Comparison of ENCODE assay signal across 9 cellular contexts in the genomic region with DNA sequence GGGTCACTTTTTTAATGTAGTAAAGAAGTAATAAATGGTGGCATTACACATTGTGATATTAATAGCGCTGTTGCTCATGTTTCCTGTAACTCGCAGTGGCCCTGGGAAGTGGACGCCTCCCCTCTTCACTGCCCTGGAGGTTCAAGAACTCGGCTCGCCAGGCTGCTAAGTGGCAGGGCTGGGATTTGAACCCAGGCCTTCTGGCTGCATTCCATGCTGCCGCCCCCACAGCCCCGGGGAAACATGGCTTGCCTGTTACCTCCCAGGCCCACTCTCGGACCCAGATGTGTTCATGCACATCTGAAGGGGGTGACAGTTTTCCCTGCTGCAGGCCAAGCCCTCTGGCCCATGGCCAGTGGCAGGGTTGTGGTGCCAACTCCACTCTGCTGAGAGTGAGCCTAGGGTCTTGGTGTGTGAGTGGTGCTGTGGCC. TPM values are rescaled to one million over a fixed set of nuclear protein-coding genes. Genes with fewer than 3 reads are reported as not detected.
DNase-seq lines count a peak whose midpoint lies in the region; ATAC-seq, FAIRE-seq and TF ChIP-seq lines count a peak whose summit lies in the region.
"Had no signal": no experiment of that assay in that cellular context is flagged by ENCODE, and none has a peak within 500 bp of the region (broad histone marks: within the 10 kb centered on the region; RNA-seq: fewer than 3 reads in every experiment).

No MANE protein-coding gene starts in this region.

- ATAC-seq in HG03095 (IDR thresholded peaks at IDR 0.05; ENCODE audit: unreplicated experiment) (no peak), WTC11 (no peak)

- TF ChIP-seq CTCF in colonic mucosa (IDR thresholded peaks at IDR 0.05) = no peak
- no peak for TF ChIP-seq CTCF in kidney (IDR thresholded peaks at IDR 0.05; ENCODE audit: borderline replicate concordance, extremely low read depth, insufficient read depth)
- no peak for TF ChIP-seq CTCF in spleen (IDR thresholded peaks at IDR 0.05 in 8 of 11, conservative IDR thresholded peaks at IDR 0.05 in 3 of 11)
- TF ChIP-seq CTCF in WTC11 (IDR thresholded peaks at IDR 0.05) = no peak

- intact Hi-C loops in colonic mucosa (cut with DNase I) (no loop called here), kidney (cut with DNase I) (no loop called here), spleen (cut with DNase I; ENCODE audit: low total_unique reads) (no loop called here)

- peaks cover 5% of the 10 kb centered on the region; the same call in 1 of the 2 replicates for H3K36me3 Mint-ChIP-seq in WTC11

- no peaks in the 10 kb centered on the region for H3K9me3 Mint-ChIP-seq in WTC11

- DNase-seq in EH (ENCODE audit: low read depth) (peak; percentile 81), colonic mucosa (no peak), kidney (peak; percentile 85), spleen (peak; percentile 71), iPS-NIHi7 (ENCODE audit: extremely low spot score) (no peak), WTC11 (ENCODE audit: low spot score) (no peak)
- DNase-seq in central memory CD4-positive, alpha-beta T cell = no peak
- DNase-seq: NCI-H1694 treated with DMSO at 0.1 percent for 48 hours had no signal

- WGBS in spleen, 5 donors = 46 to 71% (median 69%) methylated on average over 7 to 8 of the region's 8 CpGs

- no peak overlapping the region; the same call in 1 of the 2 replicates for H3K27ac Mint-ChIP-seq in WTC11

- peaks cover 34% of the 10 kb centered on the region for H3K4me1 Mint-ChIP-seq in WTC11

- H3K27me3 ChIP-seq in colonic mucosa (no peaks in the 10 kb centered on the region), spleen (replicated peaks in 1 of 7) (no peaks in the 10 kb centered on the region)

- CTCF ChIA-PET in WTC11 (lab: Charles Lee) = no interaction called here

- H3K9ac ChIP-seq in colonic mucosa (ENCODE audit: low read depth in 2 of 2, low read length in 2 of 2) (peak overlapping the region in 1 of 2 donors; percentile 41), kidney (ENCODE audit: low read length in 2 of 2) (peak overlapping the region in 1 of 2 donors; percentile 40)

- no peak overlapping the region for H3K4me3 Mint-ChIP-seq in WTC11

- H3K27ac ChIP-seq in colonic mucosa = peak overlapping the region; percentile 44
- H3K27ac ChIP-seq in kidney (ENCODE audit: low read depth in 2 of 2, low read length in 2 of 2) = peak overlapping the region; percentile 77 to 83
- H3K27ac ChIP-seq in spleen = peak overlapping the region; percentile 76 to 91 (median 84)

- POLR2A ChIA-PET in WTC11 (lab: Charles Lee) = no interaction called here

- H3K4me3 ChIP-seq in colonic mucosa (no peak overlapping the region), kidney (ENCODE audit: low read length in 2 of 2) (no peak overlapping the region), spleen (no peak overlapping the region)

- H3K27me3 Mint-ChIP-seq in WTC11 (ENCODE audit: low read depth) = no peaks in the 10 kb centered on the region

- FAIRE-seq in kidney (lab: Jason Lieb, UNC) = no peak

- no peaks in the 10 kb centered on the region for H3K36me3 ChIP-seq in colonic mucosa
- H3K36me3 ChIP-seq in kidney (ENCODE audit: control insufficient read depth in 1 of 2, insufficient read depth in 2 of 2, low read length in 2 of 2) = peaks cover 9 to 23% of the 10 kb centered on the region in 2 donors
- H3K36me3 ChIP-seq in spleen = peaks cover 0 to 81% (median 53%) of the 10 kb centered on the region in 6 donors

- H3K9me3 ChIP-seq in colonic mucosa (no peaks in the 10 kb centered on the region), kidney (ENCODE audit: control insufficient read depth in 1 of 2, low read length in 2 of 2) (no peaks in the 10 kb centered on the region), spleen (no peaks in the 10 kb centered on the region)

- no peak for TF ChIP-seq POLR2A in spleen (IDR thresholded peaks at IDR 0.05)

- H3K4me1 ChIP-seq in colonic mucosa (no peaks in the 10 kb centered on the region), kidney (ENCODE audit: control insufficient read depth in 1 of 2, insufficient read depth in 1 of 2, low read depth in 1 of 2, low read length in 2 of 2) (peaks cover 6 to 14% of the 10 kb centered on the region in 2 donors), spleen (peaks cover 8 to 68% (median 36%) of the 10 kb centered on the region in 6 donors)

TF ChIP-seq in WTC11, 78 proteins besides CTCF, POLR2A, EP300 and RAD21:
- TF ChIP-seq ZBTB21 (CRISPR knock-in tag; IDR thresholded peaks at IDR 0.05; ENCODE audit: borderline replicate concordance) (no peak), FOXP1 (CRISPR knock-in tag; IDR thresholded peaks at IDR 0.05; ENCODE audit: borderline replicate concordance) (no peak), PRRX2 (CRISPR knock-in tag; IDR thresholded peaks at IDR 0.05) (no peak), TEAD1 (CRISPR knock-in tag; IDR thresholded peaks at IDR 0.05) (no peak), TP53 (CRISPR knock-in tag; IDR thresholded peaks at IDR 0.05) (no peak), TCF7 (CRISPR knock-in tag; IDR thresholded peaks at IDR 0.05; ENCODE audit: low read depth) (no peak), NR2C2 (CRISPR knock-in tag; IDR thresholded peaks at IDR 0.05) (no peak), OVOL2 (CRISPR knock-in tag; IDR thresholded peaks at IDR 0.05; ENCODE audit: borderline replicate concordance) (no peak), NR1H2 (CRISPR knock-in tag; IDR thresholded peaks at IDR 0.05) (no peak)
- TF ChIP-seq, protein P1, sequence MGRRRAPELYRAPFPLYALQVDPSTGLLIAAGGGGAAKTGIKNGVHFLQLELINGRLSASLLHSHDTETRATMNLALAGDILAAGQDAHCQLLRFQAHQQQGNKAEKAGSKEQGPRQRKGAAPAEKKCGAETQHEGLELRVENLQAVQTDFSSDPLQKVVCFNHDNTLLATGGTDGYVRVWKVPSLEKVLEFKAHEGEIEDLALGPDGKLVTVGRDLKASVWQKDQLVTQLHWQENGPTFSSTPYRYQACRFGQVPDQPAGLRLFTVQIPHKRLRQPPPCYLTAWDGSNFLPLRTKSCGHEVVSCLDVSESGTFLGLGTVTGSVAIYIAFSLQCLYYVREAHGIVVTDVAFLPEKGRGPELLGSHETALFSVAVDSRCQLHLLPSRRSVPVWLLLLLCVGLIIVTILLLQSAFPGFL (CRISPR knock-in tag; IDR thresholded peaks at IDR 0.05; ENCODE audit: borderline replicate concordance) = no peak
- TF ChIP-seq, protein P2, sequence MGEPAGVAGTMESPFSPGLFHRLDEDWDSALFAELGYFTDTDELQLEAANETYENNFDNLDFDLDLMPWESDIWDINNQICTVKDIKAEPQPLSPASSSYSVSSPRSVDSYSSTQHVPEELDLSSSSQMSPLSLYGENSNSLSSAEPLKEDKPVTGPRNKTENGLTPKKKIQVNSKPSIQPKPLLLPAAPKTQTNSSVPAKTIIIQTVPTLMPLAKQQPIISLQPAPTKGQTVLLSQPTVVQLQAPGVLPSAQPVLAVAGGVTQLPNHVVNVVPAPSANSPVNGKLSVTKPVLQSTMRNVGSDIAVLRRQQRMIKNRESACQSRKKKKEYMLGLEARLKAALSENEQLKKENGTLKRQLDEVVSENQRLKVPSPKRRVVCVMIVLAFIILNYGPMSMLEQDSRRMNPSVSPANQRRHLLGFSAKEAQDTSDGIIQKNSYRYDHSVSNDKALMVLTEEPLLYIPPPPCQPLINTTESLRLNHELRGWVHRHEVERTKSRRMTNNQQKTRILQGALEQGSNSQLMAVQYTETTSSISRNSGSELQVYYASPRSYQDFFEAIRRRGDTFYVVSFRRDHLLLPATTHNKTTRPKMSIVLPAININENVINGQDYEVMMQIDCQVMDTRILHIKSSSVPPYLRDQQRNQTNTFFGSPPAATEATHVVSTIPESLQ (CRISPR knock-in tag; IDR thresholded peaks at IDR 0.05) = no peak

RNA-seq across cellular contexts. Expression of a gene that starts 25.0 kb away (rescaled TPM):
- total RNA-seq in colonic mucosa (10 to 100 TPM in 1 of 2 donors, 1 to 10 TPM in 1; 8.9 to 19.1 TPM), kidney (5.4 TPM), spleen (10 to 100 TPM in 4 of 7 donors, 1 to 10 TPM in 3; 8.1 to 14.4 (median 10.6) TPM), WTC11 (2021) (10.3 to 11.4 TPM (median 11.4 TPM) in 3 replicates)
- polyA plus RNA-seq in kidney (ENCODE audit: insufficient read depth, low read depth, low replicate concordance) (2.7 TPM), spleen (1 to 10 TPM; 1.3 to 4.2 (median 1.5) TPM)

RNA-seq across cellular contexts. Expression of a gene that starts 32.3 kb away (rescaled TPM):
- total RNA-seq in colonic mucosa = 10 to 100 TPM; 16.1 to 31.3 TPM
- 30.9 TPM for total RNA-seq in kidney
- polyA plus RNA-seq in kidney (ENCODE audit: insufficient read depth, low read depth, low replicate concordance) = 14.4 TPM
- total RNA-seq in spleen = 10 to 100 TPM; 19.3 to 34.8 (median 25.0) TPM
- 10 to 100 TPM; 12.4 to 20.2 (median 12.6) TPM for polyA plus RNA-seq in spleen
- 36.8 to 38.3 TPM (median 38.0 TPM) in 3 replicates for total RNA-seq in WTC11 (2021)

Comparison
In these comparisons a context has a peak if more than half of its experiments do, and no peak if none do; other contexts are left out.
1. DNase-seq: peak in EH (single experiment), kidney (single experiment) and spleen (single experiment); none in colonic mucosa (single experiment), iPS-NIHi7 (single experiment), central memory CD4-positive, alpha-beta T cell (single experiment) and WTC11 (single experiment).
2. Peak in every context shown above with its lines, with median percentiles within 50 percentile points of each other: H3K27ac ChIP-seq.